1 cellular context compared by ENCODE assay signal in genomic region chr10:31939797-31940708, GRCh38.
A peak's percentile ranks its signal among the peaks of the same experiment; 100 is the strongest.
TF ChIP-seq lines count a peak whose summit lies in the region.

No MANE protein-coding gene starts in this region.

TF ChIP-seq in HCT116, 20 proteins besides CTCF, POLR2A, EP300 and RAD21 (continued from another document):
- TF ChIP-seq, protein P1, sequence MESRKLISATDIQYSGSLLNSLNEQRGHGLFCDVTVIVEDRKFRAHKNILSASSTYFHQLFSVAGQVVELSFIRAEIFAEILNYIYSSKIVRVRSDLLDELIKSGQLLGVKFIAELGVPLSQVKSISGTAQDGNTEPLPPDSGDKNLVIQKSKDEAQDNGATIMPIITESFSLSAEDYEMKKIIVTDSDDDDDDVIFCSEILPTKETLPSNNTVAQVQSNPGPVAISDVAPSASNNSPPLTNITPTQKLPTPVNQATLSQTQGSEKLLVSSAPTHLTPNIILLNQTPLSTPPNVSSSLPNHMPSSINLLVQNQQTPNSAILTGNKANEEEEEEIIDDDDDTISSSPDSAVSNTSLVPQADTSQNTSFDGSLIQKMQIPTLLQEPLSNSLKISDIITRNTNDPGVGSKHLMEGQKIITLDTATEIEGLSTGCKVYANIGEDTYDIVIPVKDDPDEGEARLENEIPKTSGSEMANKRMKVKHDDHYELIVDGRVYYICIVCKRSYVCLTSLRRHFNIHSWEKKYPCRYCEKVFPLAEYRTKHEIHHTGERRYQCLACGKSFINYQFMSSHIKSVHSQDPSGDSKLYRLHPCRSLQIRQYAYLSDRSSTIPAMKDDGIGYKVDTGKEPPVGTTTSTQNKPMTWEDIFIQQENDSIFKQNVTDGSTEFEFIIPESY (IDR thresholded peaks at IDR 0.05; ENCODE audit: extremely low read depth, insufficient replicate concordance, low read length): no peak
- no peak for TF ChIP-seq ZFX (IDR thresholded peaks at IDR 0.05)
- no peak for TF ChIP-seq ATF3 (IDR thresholded peaks at IDR 0.05)
- TF ChIP-seq TCF7L2 (IDR thresholded peaks at IDR 0.05; ENCODE audit: borderline replicate concordance, extremely low read depth, insufficient read depth, insufficient read length): peak; percentile 14
- TF ChIP-seq SIN3A (IDR thresholded peaks at IDR 0.05; ENCODE audit: low read depth): no peak
- peak; percentile 42; the same call in 1 of the 2 replicates for TF ChIP-seq SP1 (IDR thresholded peaks at IDR 0.05; ENCODE audit: low read depth)
- TF ChIP-seq, protein P2, sequence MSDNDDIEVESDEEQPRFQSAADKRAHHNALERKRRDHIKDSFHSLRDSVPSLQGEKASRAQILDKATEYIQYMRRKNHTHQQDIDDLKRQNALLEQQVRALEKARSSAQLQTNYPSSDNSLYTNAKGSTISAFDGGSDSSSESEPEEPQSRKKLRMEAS (IDR thresholded peaks at IDR 0.05): no peak
- TF ChIP-seq JUND (IDR thresholded peaks at IDR 0.05): peak; percentile 17; the same call in 1 of the 2 replicates
- no peak for TF ChIP-seq EZH2 (IDR thresholded peaks at IDR 0.05)
